In genomic region chr16:81489547-81490267, GRCh38 we compare ENCODE assay signal across 25 cellular contexts. TPM values are rescaled to one million over a fixed set of nuclear protein-coding genes. Genes with fewer than 3 reads are reported as not detected.
DNase-seq lines count a peak whose midpoint lies in the region; TF ChIP-seq lines count a peak whose summit lies in the region.
"Had no signal": no experiment of that assay in that cellular context is flagged by ENCODE, and none has a peak within 500 bp of the region (broad histone marks: within the 10 kb centered on the region; RNA-seq: fewer than 3 reads in every experiment).

No MANE protein-coding gene starts in this region.

- peak overlapping the region; percentile 91 for H3K4me2 ChIP-seq in BLaER1

- H3K36me3 Mint-ChIP-seq in IgD-negative memory B cell, result no peaks in the 10 kb centered on the region
- H3K36me3 Mint-ChIP-seq in chondrocyte (ENCODE audit: low read depth), result peaks cover 3% of the 10 kb centered on the region
- H3K36me3 Mint-ChIP-seq in nephron progenitor cell (ENCODE audit: low read depth), result no peaks in the 10 kb centered on the region
- H3K36me3 Mint-ChIP-seq: activated naive CD4-positive, alpha-beta T cell treated with anti-CD3 and anti-CD28 coated beads, Interleukin-2, amount 10 ng/mL, durations not matched to agents 7 days and 5 days had no signal

- no peak for TF ChIP-seq CTCF in chondrocyte (IDR thresholded peaks at IDR 0.05)
- no peak for TF ChIP-seq CTCF in nephron progenitor cell (IDR thresholded peaks at IDR 0.05)
- no peak for TF ChIP-seq CTCF in WERI-Rb-1 (IDR thresholded peaks at IDR 0.05; ENCODE audit: low read depth, low read length)

- H3K27ac ChIP-seq in BLaER1, result peak overlapping the region; percentile 75
- no peak overlapping the region for H3K27ac ChIP-seq in WERI-Rb-1
- H3K27ac ChIP-seq: ascending aorta, heart left ventricle, SJCRH30 had no signal

- peaks cover 22% of the 10 kb centered on the region; the same call in 1 of the 2 replicates for H3K36me3 ChIP-seq in BLaER1
- no peaks in the 10 kb centered on the region for H3K36me3 ChIP-seq in WERI-Rb-1
- H3K36me3 ChIP-seq: ascending aorta, heart left ventricle, SJCRH30 had no signal

- DNase-seq in chondrocyte (ENCODE audit: low spot score), result no peak
- DNase-seq in nephron progenitor cell, result no peak
- DNase-seq in WERI-Rb-1, result no peak
- DNase-seq in foreskin melanocyte, result no peak
- DNase-seq in activated gamma-delta T cell (lab: John Stamatoyannopoulos, UW), result no peak
- no peak for DNase-seq in NOMO-1 treated with DMSO at 0.1 percent for 48 hours (lab: John Stamatoyannopoulos, UW; ENCODE audit: unreplicated experiment)
- DNase-seq: ACHN; activated CD4-positive, CD25-positive, alpha-beta regulatory T cell; activated CD8-positive, alpha-beta T cell treated with anti-CD3 and anti-CD28 coated beads for 36 hours; activated naive CD4-positive, alpha-beta T cell treated with anti-CD3 and anti-CD28 coated beads, Interleukin-2, amount 10 ng/mL, durations not matched to agents 7 days and 5 days; activated T-cell treated with anti-CD3 and anti-CD28 coated beads, Interleukin-2, amount 50 U/mL, for 24 hours; CD4-positive, alpha-beta memory T cell; cerebellar nuclear complex; DMS53; naive thymus-derived CD4-positive, alpha-beta T cell; NCI-H1105 treated with DMSO at 0.1 percent for 48 hours; OCI-M1; SJCRH30; small intestine; stimulated activated CD4-positive, alpha-beta T cell treated with anti-CD3 and anti-CD28 coated beads, Interleukin-4, amount 100 ng/mL, for 24 hours; T-helper 2 cell had no signal

- H3K9me3 Mint-ChIP-seq in IgD-negative memory B cell (no peaks in the 10 kb centered on the region), chondrocyte (ENCODE audit: low read depth) (no peaks in the 10 kb centered on the region), nephron progenitor cell (no peaks in the 10 kb centered on the region)
- H3K9me3 Mint-ChIP-seq: activated CD8-positive, alpha-beta T cell treated with anti-CD3 and anti-CD28 coated beads for 36 hours; activated naive CD4-positive, alpha-beta T cell treated with anti-CD3 and anti-CD28 coated beads, Interleukin-2, amount 10 ng/mL, durations not matched to agents 7 days and 5 days; activated T-cell treated with anti-CD3 and anti-CD28 coated beads, Interleukin-2, amount 50 U/mL, for 24 hours; CD4-positive, alpha-beta memory T cell; naive thymus-derived CD4-positive, alpha-beta T cell had no signal

- H3K4me3 Mint-ChIP-seq in IgD-negative memory B cell (peak overlapping the region in 2 of 4 donors; percentile 72 to 83), chondrocyte (ENCODE audit: unreplicated experiment) (no peak overlapping the region), nephron progenitor cell (no peak overlapping the region)
- H3K4me3 Mint-ChIP-seq: activated CD8-positive, alpha-beta T cell treated with anti-CD3 and anti-CD28 coated beads for 36 hours; activated naive CD4-positive, alpha-beta T cell treated with anti-CD3 and anti-CD28 coated beads, Interleukin-2, amount 10 ng/mL, durations not matched to agents 7 days and 5 days; activated T-cell treated with anti-CD3 and anti-CD28 coated beads, Interleukin-2, amount 50 U/mL, for 24 hours; CD4-positive, alpha-beta memory T cell; naive thymus-derived CD4-positive, alpha-beta T cell had no signal

- peak overlapping the region; percentile 59; the same call in 1 of the 2 replicates for H3K9ac ChIP-seq in BLaER1

- H3K4me1 Mint-ChIP-seq in IgD-negative memory B cell, result peaks cover 18 to 31% (median 20%) of the 10 kb centered on the region in 3 donors
- H3K4me1 Mint-ChIP-seq in chondrocyte (ENCODE audit: low read depth), result peaks cover 62% of the 10 kb centered on the region
- H3K4me1 Mint-ChIP-seq in nephron progenitor cell, result peaks cover 81% of the 10 kb centered on the region

- H4K20me1 ChIP-seq in BLaER1, result peaks cover 98% of the 10 kb centered on the region

- H3K27me3 ChIP-seq in BLaER1, result no peaks in the 10 kb centered on the region
- H3K27me3 ChIP-seq in WERI-Rb-1 (ENCODE audit: insufficient read depth, low read depth, severe bottlenecking), result no peaks in the 10 kb centered on the region
- H3K27me3 ChIP-seq: ascending aorta, heart left ventricle, SJCRH30 had no signal

- H3K9me3 ChIP-seq in BLaER1 (no peaks in the 10 kb centered on the region), WERI-Rb-1 (ENCODE audit: severe bottlenecking) (no peaks in the 10 kb centered on the region)
- H3K9me3 ChIP-seq: ascending aorta, heart left ventricle, SJCRH30 had no signal

- peaks cover 100% of the 10 kb centered on the region for H3K4me1 ChIP-seq in BLaER1
- H3K4me1 ChIP-seq: SJCRH30 had no signal

- no peaks in the 10 kb centered on the region for H3K27me3 Mint-ChIP-seq in IgD-negative memory B cell
- H3K27me3 Mint-ChIP-seq in chondrocyte (ENCODE audit: low read depth), result no peaks in the 10 kb centered on the region
- peaks cover 6% of the 10 kb centered on the region for H3K27me3 Mint-ChIP-seq in nephron progenitor cell (ENCODE audit: low read depth, poor library complexity)
- H3K27me3 Mint-ChIP-seq: activated CD8-positive, alpha-beta T cell treated with anti-CD3 and anti-CD28 coated beads for 36 hours; activated naive CD4-positive, alpha-beta T cell treated with anti-CD3 and anti-CD28 coated beads, Interleukin-2, amount 10 ng/mL, durations not matched to agents 7 days and 5 days; activated T-cell treated with anti-CD3 and anti-CD28 coated beads, Interleukin-2, amount 50 U/mL, for 24 hours; CD4-positive, alpha-beta memory T cell; naive thymus-derived CD4-positive, alpha-beta T cell had no signal

- 0 out of 2 replicates have a peak overlapping the region, but pooled peaks have one; percentile 4 for H3K4me3 ChIP-seq in BLaER1
- no peak overlapping the region for H3K4me3 ChIP-seq in WERI-Rb-1 (ENCODE audit: low read depth, low read length)
- H3K4me3 ChIP-seq: ascending aorta, heart left ventricle, SJCRH30 had no signal

- peak overlapping the region in 2 of 3 donors; percentile 6 to 23 for H3K27ac Mint-ChIP-seq in IgD-negative memory B cell
- peak overlapping the region; percentile 65 for H3K27ac Mint-ChIP-seq in chondrocyte (ENCODE audit: unreplicated experiment)
- H3K27ac Mint-ChIP-seq in nephron progenitor cell, result peak overlapping the region; percentile 92
- H3K27ac Mint-ChIP-seq: activated naive CD4-positive, alpha-beta T cell treated with anti-CD3 and anti-CD28 coated beads, Interleukin-2, amount 10 ng/mL, durations not matched to agents 7 days and 5 days; activated T-cell treated with anti-CD3 and anti-CD28 coated beads, Interleukin-2, amount 50 U/mL, for 24 hours had no signal

RNA-seq across cellular contexts. Expression of gene CMIP, which starts 45.1 kb away (rescaled TPM):
- 1.4 TPM for polyA plus RNA-seq in IgD-negative memory B cell
- 61.4 to 69.6 TPM (median 62.9 TPM) in 3 replicates for total RNA-seq in chondrocyte

Comparison
In these comparisons a context has a peak if more than half of its experiments do, and no peak if none do; other contexts are left out.
1. H3K27ac Mint-ChIP-seq: peak in every context shown above with its lines; median percentile 92 in nephron progenitor cell; 65 in chondrocyte; 14 in IgD-negative memory B cell.